12 cellular contexts compared by ENCODE assay signal in genomic region chr10:63697956-63698814, GRCh38.
DNase-seq lines count a peak whose midpoint lies in the region; ATAC-seq, FAIRE-seq and TF ChIP-seq lines count a peak whose summit lies in the region.
"Had no signal": no experiment of that assay in that cellular context is flagged by ENCODE, and none has a peak within 500 bp of the region (broad histone marks: within the 10 kb centered on the region; RNA-seq: fewer than 3 reads in every experiment).

No MANE protein-coding gene starts in this region.

- H4K8ac ChIP-seq in H1 (ENCODE audit: extremely low read depth, insufficient read depth, low read length), result no peak overlapping the region

- no peak overlapping the region for H3K4ac ChIP-seq in H1 (replicated peaks; ENCODE audit: insufficient read length, low read depth, low read length)

- H3K79me2 ChIP-seq in H1 (ENCODE audit: control insufficient read depth in 1 of 2, insufficient read depth in 2 of 2, low read length in 2 of 2), result no peaks in the 10 kb centered on the region

- H3K23me2 ChIP-seq in H1 (ENCODE audit: low read depth, low read length), result no peaks in the 10 kb centered on the region

- no peaks in the 10 kb centered on the region for H4K20me1 ChIP-seq in H1 (replicated peaks in 1 of 2; ENCODE audit: control insufficient read depth in 1 of 2, insufficient read depth in 2 of 2, low read length in 2 of 2)

- H3K4me2 ChIP-seq in H1 (ENCODE audit: insufficient read depth in 1 of 2, low read depth in 2 of 2, low read length in 2 of 2), result no peak overlapping the region

- no peak overlapping the region for H4K91ac ChIP-seq in H1 (replicated peaks; ENCODE audit: insufficient read length, low read length)

- no peak overlapping the region for H3K18ac ChIP-seq in H1 (ENCODE audit: extremely low read depth, low read length)

- peak overlapping the region; percentile 92 for H2AFZ ChIP-seq in H1 (ENCODE audit: low read length)

- no peaks in the 10 kb centered on the region for H3K27me3 Mint-ChIP-seq in mesothelial cell of epicardium (ENCODE audit: low read depth)

- FAIRE-seq in H1 (lab: Jason Lieb, UNC), result no peak

- ATAC-seq in GM21529 (IDR thresholded peaks at IDR 0.05; ENCODE audit: unreplicated experiment), result peak; percentile 59
- ATAC-seq in HG03460 (IDR thresholded peaks at IDR 0.05; ENCODE audit: unreplicated experiment), result peak; percentile 69
- ATAC-seq in GM21515 (IDR thresholded peaks at IDR 0.05; ENCODE audit: unreplicated experiment), result no peak

- no peak overlapping the region for H4K5ac ChIP-seq in H1 (ENCODE audit: insufficient read length, low read depth, low read length)

- no peak overlapping the region for H3K56ac ChIP-seq in H1 (replicated peaks; ENCODE audit: insufficient read length, low read depth, low read length)

- H3K36me3 ChIP-seq in H1 (ENCODE audit: control insufficient read depth in 2 of 4, insufficient read depth in 4 of 4, low read length in 3 of 4), result no peaks in the 10 kb centered on the region
- H3K36me3 ChIP-seq: thoracic aorta had no signal

- no peak overlapping the region for H3K4me3 Mint-ChIP-seq in mesothelial cell of epicardium

- H2AK5ac ChIP-seq in H1 (ENCODE audit: low read depth, low read length), result no peak overlapping the region

- H3K14ac ChIP-seq in H1 (ENCODE audit: insufficient read length), result no peak overlapping the region

- no peak overlapping the region for H3K9ac ChIP-seq in H1 (replicated peaks in 1 of 4; ENCODE audit: extremely low read depth in 1 of 4, low read depth in 3 of 4, low read length in 3 of 4)

- no peaks in the 10 kb centered on the region for H3K36me3 Mint-ChIP-seq in mesothelial cell of epicardium

- H2BK20ac ChIP-seq in H1 (ENCODE audit: low read length), result no peak overlapping the region

- H3K4me3 ChIP-seq in GM12865 (ENCODE audit: low read depth, low read length), result no peak overlapping the region
- H3K4me3 ChIP-seq in H1 (ENCODE audit: extremely low read depth in 1 of 4, insufficient read depth in 2 of 4, low read depth in 3 of 4, low read length in 4 of 4), result no peak overlapping the region
- H3K4me3 ChIP-seq: thoracic aorta had no signal

- H3K9me3 ChIP-seq in H1 (ENCODE audit: insufficient read depth in 2 of 2, low read depth in 1 of 2, low read length in 1 of 2), result 0 out of 4 replicates have a peak, but pooled peaks cover 0 to 4% of the 10 kb centered on the region in 2 experiments
- H3K9me3 ChIP-seq: thoracic aorta had no signal

- H3K27me3 ChIP-seq in H1 (replicated peaks in 1 of 4; ENCODE audit: control insufficient read depth in 3 of 4, extremely low read depth in 1 of 4, insufficient read depth in 3 of 4, low read length in 3 of 4), result no peaks in the 10 kb centered on the region

- CTCF ChIA-PET in H1 (lab: Charles Lee; ENCODE audit: partially characterized antibody), result interaction anchor here (0.9 to 1.3 kb wide), 3 partner anchors 20 to 22 kb away, joined by 3 to 6 read pairs (median 3); no protein-coding TSS in a partner anchor

- TF ChIP-seq EP300 in H1 (IDR thresholded peaks at IDR 0.05; ENCODE audit: borderline replicate concordance in 1 of 2, low read depth in 2 of 2, low read length in 2 of 2), result no peak

- WGBS in H1 (ENCODE audit: extremely low coverage in 1 of 2, insufficient coverage in 1 of 2, insufficient read length in 1 of 2, insufficient replicate concordance in 2 of 2, low coverage in 1 of 2, low lambda C conversion rate in 2 of 2, missing lambda C conversion rate in 1 of 2), 2 experiments, result 89% methylated on average over 7 of the region's 7 CpGs; no CpG with 5 or more reads in 1 of the 2 experiments

- no peaks in the 10 kb centered on the region for H3K79me1 ChIP-seq in H1 (ENCODE audit: low read depth, low read length)

- H2BK15ac ChIP-seq in H1 (ENCODE audit: low read length), result no peak overlapping the region

- no peak for TF ChIP-seq CTCF in GM12865 (IDR thresholded peaks at IDR 0.05; ENCODE audit: insufficient read depth, low read depth, low read length, missing control alignments)
- no peak for TF ChIP-seq CTCF in H1 (IDR thresholded peaks at IDR 0.05; ENCODE audit: control extremely low read depth in 1 of 3, insufficient read depth in 1 of 3, low read depth in 1 of 3, low read length in 3 of 3)
- no peak for TF ChIP-seq CTCF in mesothelial cell of epicardium (IDR thresholded peaks at IDR 0.05; ENCODE audit: unreplicated experiment)

- H3K27ac Mint-ChIP-seq in mesothelial cell of epicardium, result no peak overlapping the region

- DNase-seq in GM12865 (ENCODE audit: low read depth) (peak; percentile 32), H1 (ENCODE audit: low read depth in 1 of 2, low spot score in 2 of 2) (no peak), mesothelial cell of epicardium (ENCODE audit: low spot score in 2 of 2, unreplicated experiment in 2 of 2) (no peak), hypothalamus (lab: John Stamatoyannopoulos, UW) (no peak)
- no peak for DNase-seq in activated CD4-positive, alpha-beta T cell treated with anti-CD3 and anti-CD28 coated beads for 48 hours
- DNase-seq: glutamatergic neuron, NCI-H524 treated with DMSO at 0.1 percent for 48 hours, T-helper 2 cell had no signal

- POLR2A ChIA-PET in H1 (lab: Charles Lee; ENCODE audit: partially characterized antibody), result no interaction called here

- H3K23ac ChIP-seq in H1 (ENCODE audit: insufficient read length), result no peak overlapping the region

- H3K4me1 ChIP-seq in H1 (replicated peaks in 1 of 4; ENCODE audit: control insufficient read depth in 3 of 4, insufficient read depth in 4 of 4, low read length in 3 of 4), result no peaks in the 10 kb centered on the region

- no peak overlapping the region for H2BK120ac ChIP-seq in H1 (replicated peaks; ENCODE audit: low read depth, low read length)

- TF ChIP-seq POLR2A in H1 (IDR thresholded peaks at IDR 0.05; ENCODE audit: control extremely low read depth in 1 of 2, low read depth in 2 of 2, low read length in 2 of 2), result no peak

- no peak overlapping the region for H2BK5ac ChIP-seq in H1 (ENCODE audit: low read depth, low read length)

- no peak overlapping the region for H3K27ac ChIP-seq in H1 (ENCODE audit: low read depth, low read length)

- peaks cover 5% of the 10 kb centered on the region for H3K9me3 Mint-ChIP-seq in mesothelial cell of epicardium

- peaks cover 19% of the 10 kb centered on the region for H3K4me1 Mint-ChIP-seq in mesothelial cell of epicardium

- no peak overlapping the region for H2BK12ac ChIP-seq in H1 (ENCODE audit: low read depth, low read length)

- no peak for TF ChIP-seq RAD21 in H1 (IDR thresholded peaks at IDR 0.05 in 1 of 2, conservative IDR thresholded peaks at IDR 0.05 in 1 of 2; ENCODE audit: low read depth in 2 of 2, low read length in 2 of 2)

TF ChIP-seq in H1, 55 proteins besides CTCF, POLR2A, EP300 and RAD21:
- no peak for TF ChIP-seq SIRT6 (IDR thresholded peaks at IDR 0.05; ENCODE audit: low read length)
- no peak for TF ChIP-seq SP1 (IDR thresholded peaks at IDR 0.05; ENCODE audit: low read depth, low read length)
- TF ChIP-seq, protein P1, sequence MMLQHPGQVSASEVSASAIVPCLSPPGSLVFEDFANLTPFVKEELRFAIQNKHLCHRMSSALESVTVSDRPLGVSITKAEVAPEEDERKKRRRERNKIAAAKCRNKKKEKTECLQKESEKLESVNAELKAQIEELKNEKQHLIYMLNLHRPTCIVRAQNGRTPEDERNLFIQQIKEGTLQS (IDR thresholded peaks at IDR 0.05; ENCODE audit: insufficient read depth, low read depth, low read length), result no peak
- no peak for TF ChIP-seq CBX5 (IDR thresholded peaks at IDR 0.05; ENCODE audit: low read depth, low read length)
- no peak for TF ChIP-seq SP4 (IDR thresholded peaks at IDR 0.05; ENCODE audit: low read length)
- no peak for TF ChIP-seq ZNF274 (IDR thresholded peaks at IDR 0.05; ENCODE audit: borderline replicate concordance, extremely low read depth, low read length)
- TF ChIP-seq SAP30 (IDR thresholded peaks at IDR 0.05; ENCODE audit: insufficient read depth, insufficient replicate concordance, low read length), result no peak
- TF ChIP-seq EZH2 (IDR thresholded peaks at IDR 0.05; ENCODE audit: low read depth, low read length, severe bottlenecking), result no peak
- no peak for TF ChIP-seq RBBP5 (IDR thresholded peaks at IDR 0.05; ENCODE audit: borderline replicate concordance, low read depth, low read length)
- TF ChIP-seq CHD2 (IDR thresholded peaks at IDR 0.05; ENCODE audit: low read length), result no peak
- TF ChIP-seq TAF1 (IDR thresholded peaks at IDR 0.05; ENCODE audit: low read depth, low read length), result no peak
- TF ChIP-seq TAF7 (optimal IDR thresholded peaks at IDR 0.05; ENCODE audit: borderline replicate concordance, low read depth, low read length), result no peak
- TF ChIP-seq BCL11A (IDR thresholded peaks at IDR 0.05; ENCODE audit: low read depth in 2 of 2, low read length in 2 of 2), result no peak
- TF ChIP-seq CHD1 (IDR thresholded peaks at IDR 0.05; ENCODE audit: low read depth, low read length), result no peak
- no peak for TF ChIP-seq JUN (IDR thresholded peaks at IDR 0.05; ENCODE audit: low read depth, low read length)
- TF ChIP-seq GTF2F1 (IDR thresholded peaks at IDR 0.05; ENCODE audit: borderline replicate concordance, low read depth, low read length), result no peak
- TF ChIP-seq HDAC6 (IDR thresholded peaks at IDR 0.05; ENCODE audit: low read depth, low read length), result no peak
